ENCODE assay signal across 9 cellular contexts in genomic region chr17:50532452-50533024, GRCh38. TPM values are rescaled to one million over a fixed set of nuclear protein-coding genes. Genes with fewer than 3 reads are reported as not detected.
DNase-seq lines count a peak whose midpoint lies in the region; ATAC-seq and TF ChIP-seq lines count a peak whose summit lies in the region.
"Had no signal": no experiment of that assay in that cellular context is flagged by ENCODE, and none has a peak within 500 bp of the region (broad histone marks: within the 10 kb centered on the region; RNA-seq: fewer than 3 reads in every experiment).

Gene EPN3, plus strand, starts transcription at chr17:50532735. Its CDS starts 3,822 bp downstream, at chr17:50536557.

- no peak for ATAC-seq in GM19328 (IDR thresholded peaks at IDR 0.05; ENCODE audit: unreplicated experiment)

- in situ Hi-C loops in transverse colon (cut with MboI; ENCODE audit: low pct_ligation_motif_present in 1 of 4, low pct_unique_long_range_greater_than_20kb in 1 of 4, low sequenced_read_pairs in 3 of 4): loop anchor here in 2 of 4 donors (25.0 kb wide), 2 partner anchors 305 to 430 kb away; partner anchors contain the start of gene WFIKKN2 (in 1 of the 2)

- peaks cover 9 to 31% (median 19%) of the 10 kb centered on the region in 4 donors for H3K4me1 ChIP-seq in transverse colon

- TF ChIP-seq POLR2A in transverse colon (IDR thresholded peaks at IDR 0.05): peak; percentile 78

- 10% methylated on average over 14 of the region's 21 CpGs; no CpG with 5 or more reads in 1 of the 2 donors for WGBS in transverse colon (ENCODE audit: low coverage in 1 of 2), 2 donors

- no peak for TF ChIP-seq EP300 in transverse colon (IDR thresholded peaks at IDR 0.05; ENCODE audit: low read depth)

- no peaks in the 10 kb centered on the region for H3K9me3 ChIP-seq in transverse colon

- DNase-seq in NCI-H345 (lab: John Stamatoyannopoulos, UW): peak; percentile 8
- no peak for DNase-seq in NCI-H345 treated with DMSO at 0.1 percent for 48 hours (lab: John Stamatoyannopoulos, UW; ENCODE audit: unreplicated experiment)
- peak; percentile 83 for DNase-seq in iPS-NIHi7 (ENCODE audit: extremely low spot score)
- peak; percentile 82 for DNase-seq in transverse colon
- no peak for DNase-seq in NOMO-1 treated with DMSO at 0.1 percent for 48 hours (lab: John Stamatoyannopoulos, UW; ENCODE audit: unreplicated experiment)
- DNase-seq in germinal center (ENCODE audit: low spot score): no peak
- DNase-seq: SW 1271 had no signal

- TF ChIP-seq CTCF in transverse colon (IDR thresholded peaks at IDR 0.05): peak in 3 of 5 experiments; percentile 6 to 74 (median 26)

- H3K4me3 ChIP-seq in transverse colon: peak within 1 kb of the TSS in 3 of 4 donors; percentile 30 to 55 (median 45)

- H3K36me3 ChIP-seq in transverse colon: no peaks in the 10 kb centered on the region

- H3K27ac ChIP-seq in angular gyrus (ENCODE audit: low read depth, low read length) (peak within 1 kb of the TSS; percentile 75), transverse colon (peak within 1 kb of the TSS; percentile 74 to 90 (median 80))

- peaks cover 32% of the 10 kb centered on the region for H3K27me3 ChIP-seq in transverse colon

- intact Hi-C loops in transverse colon (cut with DNase I; ENCODE audit: low total_unique reads): no loop called here

RNA-seq across cellular contexts. Expression of gene EPN3, which starts in this region (rescaled TPM):
- 10 to 100 TPM; 19.2 to 95.7 (median 57.4) TPM for total RNA-seq in transverse colon

Comparison
In these comparisons a context has a peak if more than half of its experiments do, and no peak if none do; other contexts are left out.
1. DNase-seq: peak in NCI-H345 (single experiment), iPS-NIHi7 (single experiment) and transverse colon (single experiment); none in NCI-H345 treated with DMSO at 0.1 percent for 48 hours (single experiment), NOMO-1 treated with DMSO at 0.1 percent for 48 hours (single experiment) and germinal center (single experiment).